18 cellular contexts compared by ENCODE assay signal in the genomic region with DNA sequence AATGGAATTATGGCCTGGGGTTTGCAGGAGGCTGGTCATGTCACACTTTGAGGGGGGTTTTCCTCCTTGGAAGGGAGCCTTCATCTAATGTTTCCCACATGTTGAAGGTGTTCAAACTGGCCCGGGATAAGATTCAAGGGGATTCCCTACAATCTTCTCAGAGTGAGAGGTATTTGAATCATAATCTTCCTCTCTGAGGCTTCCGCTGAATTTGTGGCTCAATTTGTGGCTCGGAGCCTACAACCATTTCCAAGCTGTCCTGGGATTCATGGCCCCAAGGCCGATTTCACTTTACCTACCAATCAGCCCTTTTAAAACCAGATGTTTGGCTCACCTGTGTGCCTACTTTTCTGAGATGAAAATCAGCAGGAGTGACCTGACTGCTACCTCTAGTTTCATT. TPM values are rescaled to one million over a fixed set of nuclear protein-coding genes. Genes with fewer than 3 reads are reported as not detected.
"Had no signal": no experiment of that assay in that cellular context is flagged by ENCODE, and none has a peak within 500 bp of the region (broad histone marks: within the 10 kb centered on the region; RNA-seq: fewer than 3 reads in every experiment).

No MANE protein-coding gene starts in this region.

- H3K9me3 ChIP-seq: body of pancreas, left lung, neutrophil had no signal

- H3K36me3 ChIP-seq: left lung, neutrophil had no signal

- H3K9me3 Mint-ChIP-seq: activated B cell treated with CpG ODN at 0.5 μM for 24 hours; activated CD4-positive, alpha-beta memory T cell treated with anti-CD3 and anti-CD28 coated beads for 36 hours; activated naive CD4-positive, alpha-beta T cell treated with anti-CD3 and anti-CD28 coated beads for 36 hours; activated naive CD8-positive, alpha-beta T cell treated with anti-CD3 and anti-CD28 coated beads, Interleukin-2, amount 10 ng/mL, durations not matched to agents 7 days and 5 days; nephron had no signal

- H3K4me1 Mint-ChIP-seq: activated naive CD8-positive, alpha-beta T cell treated with anti-CD3 and anti-CD28 coated beads, Interleukin-2, amount 10 ng/mL, durations not matched to agents 7 days and 5 days had no signal

- H3K27ac Mint-ChIP-seq: activated B cell treated with CpG ODN at 0.5 μM for 24 hours; activated CD4-positive, alpha-beta memory T cell treated with anti-CD3 and anti-CD28 coated beads for 36 hours; activated naive CD4-positive, alpha-beta T cell treated with anti-CD3 and anti-CD28 coated beads for 36 hours; activated naive CD8-positive, alpha-beta T cell treated with anti-CD3 and anti-CD28 coated beads, Interleukin-2, amount 10 ng/mL, durations not matched to agents 7 days and 5 days had no signal

- ATAC-seq: body of pancreas, left lung had no signal

- H3K27me3 ChIP-seq: body of pancreas had no signal

- H3K27ac ChIP-seq: body of pancreas, left lung, neutrophil had no signal

- H3K4me3 ChIP-seq: body of pancreas, left lung, lung had no signal

- H3K36me3 Mint-ChIP-seq: activated CD4-positive, alpha-beta memory T cell treated with anti-CD3 and anti-CD28 coated beads for 36 hours; activated naive CD8-positive, alpha-beta T cell treated with anti-CD3 and anti-CD28 coated beads, Interleukin-2, amount 10 ng/mL, durations not matched to agents 7 days and 5 days had no signal

- H3K4me3 Mint-ChIP-seq: activated B cell treated with CpG ODN at 0.5 μM for 24 hours; activated CD4-positive, alpha-beta memory T cell treated with anti-CD3 and anti-CD28 coated beads for 36 hours; activated naive CD4-positive, alpha-beta T cell treated with anti-CD3 and anti-CD28 coated beads for 36 hours; activated naive CD8-positive, alpha-beta T cell treated with anti-CD3 and anti-CD28 coated beads, Interleukin-2, amount 10 ng/mL, durations not matched to agents 7 days and 5 days had no signal

- DNase-seq: activated B cell treated with CpG ODN at 0.5 μM for 24 hours; activated CD4-positive, alpha-beta memory T cell treated with anti-CD3 and anti-CD28 coated beads for 36 hours; activated CD4-positive, alpha-beta T cell treated with anti-CD3 and anti-CD28 coated beads for 4 hours; activated effector memory CD4-positive, alpha-beta T cell treated with Interleukin-2 at 50 U/mL for 16 hours; activated naive CD4-positive, alpha-beta T cell treated with anti-CD3 and anti-CD28 coated beads for 36 hours; activated naive CD8-positive, alpha-beta T cell treated with anti-CD3 and anti-CD28 coated beads, Interleukin-2, amount 10 ng/mL, durations not matched to agents 7 days and 5 days; activated T-cell treated with anti-CD3 and anti-CD28 coated beads, Interleukin-2, amount 50 U/mL, for 48 hours; amygdala; body of pancreas; foreskin fibroblast; left lung; midbrain; stimulated activated CD4-positive, alpha-beta T cell treated with anti-CD3 and anti-CD28 coated beads, Interleukin-4, amount 100 ng/mL, for 24 hours; stimulated activated naive CD4-positive, alpha-beta T cell treated with Interleukin-2 at 50 U/mL for 16 hours; T-helper 9 cell had no signal

RNA-seq across cellular contexts. Expression of gene TNC, which starts 3.9 kb away (rescaled TPM):
- total RNA-seq: activated B cell treated with CpG ODN at 0.5 μM for 24 hours had no signal
